ENCODE assay signal across 23 cellular contexts in the genomic region with DNA sequence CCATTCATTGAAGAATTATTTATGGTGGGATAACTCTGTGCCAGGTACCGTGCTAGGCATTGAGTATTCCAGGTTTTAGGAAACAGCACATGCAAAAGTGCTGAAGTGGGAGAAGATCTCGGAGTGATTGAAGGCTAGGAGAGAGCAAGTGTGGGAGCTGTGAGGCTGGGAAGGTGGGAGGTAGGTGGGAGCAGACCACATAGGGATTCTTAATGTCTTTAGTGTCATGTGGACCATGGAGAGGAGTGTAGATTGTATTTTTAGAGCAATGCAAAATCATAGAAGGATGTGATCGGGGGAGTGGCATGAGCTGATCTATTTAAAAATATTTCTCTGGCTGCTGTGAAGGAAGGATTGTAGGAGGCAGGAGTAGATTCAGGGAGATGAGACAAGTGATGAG. TPM values are rescaled to one million over a fixed set of nuclear protein-coding genes. Genes with fewer than 3 reads are reported as not detected.
DNase-seq lines count a peak whose midpoint lies in the region; ATAC-seq and TF ChIP-seq lines count a peak whose summit lies in the region.
"Had no signal": no experiment of that assay in that cellular context is flagged by ENCODE, and none has a peak within 500 bp of the region (broad histone marks: within the 10 kb centered on the region; RNA-seq: fewer than 3 reads in every experiment).

No MANE protein-coding gene starts in this region.

- H3K27ac ChIP-seq in skeletal muscle tissue (ENCODE audit: low read depth, low read length) (peak overlapping the region; percentile 79), body of pancreas (no peak overlapping the region)
- H3K27ac ChIP-seq: thyroid gland had no signal

- intact Hi-C loops in head of caudate nucleus (cut with DNase I) (no loop called here), body of pancreas (cut with DNase I) (no loop called here)

- H3K4me3 ChIP-seq in skeletal muscle tissue (ENCODE audit: low read length in 3 of 3) (peak overlapping the region in 1 of 3 donors; percentile 14), body of pancreas (no peak overlapping the region)
- H3K4me3 ChIP-seq: K562, thyroid gland had no signal

- H3K4me3 Mint-ChIP-seq in activated T-cell treated with anti-CD3 and anti-CD28 coated beads, Interleukin-2, amount 50 U/mL, for 24 hours, result no peak overlapping the region
- no peak overlapping the region for H3K4me3 Mint-ChIP-seq in T-helper 17 cell

- no peak for DNase-seq in activated T-cell treated with anti-CD3 and anti-CD28 coated beads, Interleukin-2, amount 50 U/mL, for 24 hours
- DNase-seq in activated T-cell treated with anti-CD3 and anti-CD28 coated beads for 4 hours (no peak), T-helper 17 cell (no peak), head of caudate nucleus (peak in 35 of 42 donors; percentile 12 to 86 (median 55)), body of pancreas (no peak), SKM-1 treated with dmso at 0.1 percent for 144 hours (lab: John Stamatoyannopoulos, UW; ENCODE audit: unreplicated experiment) (no peak)
- DNase-seq: 8988T; activated CD4-positive, alpha-beta T cell treated with anti-CD3 and anti-CD28 coated beads, Interleukin-2, amount 50 U/mL, for 48 hours; activated effector memory CD4-positive, alpha-beta T cell treated with Interleukin-2 at 50 U/mL for 16 hours; CD4-positive, alpha-beta memory T cell; effector CD8-positive, alpha-beta T cell; HCEC 1CT; MM.1S; NCI-H1417 treated with DMSO at 0.1 percent for 48 hours; NCI-H2081; NCI-H345; posterior cingulate gyrus; SIG-M5; stimulated activated naive CD8-positive, alpha-beta T cell treated with anti-CD3 and anti-CD28 coated beads, Interleukin-15, Interleukin-2, amounts not matched to agents 100 U/mL and 50 U/mL, for 24 hours; thyroid gland had no signal

- peaks cover 66% of the 10 kb centered on the region for H3K4me1 Mint-ChIP-seq in activated T-cell treated with anti-CD3 and anti-CD28 coated beads, Interleukin-2, amount 50 U/mL, for 24 hours (ENCODE audit: low read depth)
- H3K4me1 Mint-ChIP-seq in T-helper 17 cell, result peaks cover 36% of the 10 kb centered on the region

- no peaks in the 10 kb centered on the region for H3K9me3 ChIP-seq in T-helper 17 cell (ENCODE audit: control insufficient read depth, low read length, poor library complexity, severe bottlenecking)
- no peaks in the 10 kb centered on the region for H3K9me3 ChIP-seq in skeletal muscle tissue (ENCODE audit: control insufficient read depth in 3 of 3, low read length in 3 of 3)
- H3K9me3 ChIP-seq in body of pancreas, result no peaks in the 10 kb centered on the region
- H3K9me3 ChIP-seq: thyroid gland had no signal

- H3K9me3 Mint-ChIP-seq in activated T-cell treated with anti-CD3 and anti-CD28 coated beads, Interleukin-2, amount 50 U/mL, for 24 hours, result no peaks in the 10 kb centered on the region

- TF ChIP-seq CTCF in body of pancreas (IDR thresholded peaks at IDR 0.05), result no peak

- H3K4me1 ChIP-seq in skeletal muscle tissue (ENCODE audit: control insufficient read depth in 3 of 3, insufficient read depth in 3 of 3, low read length in 3 of 3) (peaks cover 25 to 44% (median 41%) of the 10 kb centered on the region in 3 donors), body of pancreas (peaks cover 33% of the 10 kb centered on the region)

- peak overlapping the region; percentile 6 for H3K27ac Mint-ChIP-seq in activated T-cell treated with anti-CD3 and anti-CD28 coated beads, Interleukin-2, amount 50 U/mL, for 24 hours
- H3K27ac Mint-ChIP-seq in T-helper 17 cell, result peak overlapping the region; percentile 47

- no peak for TF ChIP-seq POLR2A in body of pancreas (IDR thresholded peaks at IDR 0.05)

- ATAC-seq in T-helper 17 cell (no peak), body of pancreas (no peak), SK-N-SH treated with all-trans-retinoic acid at 6 μM for 48 hours (no peak)
- ATAC-seq: K562; stimulated activated naive CD8-positive, alpha-beta T cell treated with anti-CD3 and anti-CD28 coated beads, Interleukin-15, Interleukin-2, amounts not matched to agents 100 U/mL and 50 U/mL, for 24 hours had no signal

- no peaks in the 10 kb centered on the region for H3K27me3 Mint-ChIP-seq in activated T-cell treated with anti-CD3 and anti-CD28 coated beads, Interleukin-2, amount 50 U/mL, for 24 hours
- H3K27me3 Mint-ChIP-seq in T-helper 17 cell, result no peaks in the 10 kb centered on the region
- H3K27me3 Mint-ChIP-seq: CD4-positive, alpha-beta memory T cell had no signal

- WGBS in body of pancreas, 2 donors, result 87 to 100% methylated on average over 3 of the region's 3 CpGs

- H3K36me3 Mint-ChIP-seq in activated T-cell treated with anti-CD3 and anti-CD28 coated beads, Interleukin-2, amount 50 U/mL, for 24 hours (ENCODE audit: low read depth), result peaks cover 69% of the 10 kb centered on the region
- peaks cover 2% of the 10 kb centered on the region for H3K36me3 Mint-ChIP-seq in T-helper 17 cell (ENCODE audit: low read depth)

- H3K36me3 ChIP-seq in skeletal muscle tissue (ENCODE audit: control insufficient read depth in 3 of 3, insufficient read depth in 3 of 3, low read length in 3 of 3), result no peaks in the 10 kb centered on the region
- H3K36me3 ChIP-seq in body of pancreas (replicated peaks in 1 of 2; ENCODE audit: insufficient read depth in 1 of 2, low read depth in 2 of 2), result no peaks in the 10 kb centered on the region
- H3K36me3 ChIP-seq: thyroid gland had no signal

- H3K27me3 ChIP-seq in skeletal muscle tissue (ENCODE audit: control insufficient read depth in 3 of 3, insufficient read depth in 3 of 3, low read length in 3 of 3) (no peaks in the 10 kb centered on the region), body of pancreas (no peaks in the 10 kb centered on the region)
- H3K27me3 ChIP-seq: thyroid gland had no signal

- H3K9ac ChIP-seq in skeletal muscle tissue (ENCODE audit: low read depth in 1 of 3, low read length in 3 of 3), result peak overlapping the region in 1 of 3 donors; percentile 28

TF ChIP-seq in SK-N-SH treated with all-trans-retinoic acid at 6 μM for 48 hours, 23 proteins besides CTCF, POLR2A, EP300 and RAD21:
- no peak for TF ChIP-seq SNAI2 (CRISPR knock-in tag; IDR thresholded peaks at IDR 0.05)
- no peak for TF ChIP-seq TOX (CRISPR knock-in tag; IDR thresholded peaks at IDR 0.05; ENCODE audit: borderline replicate concordance)
- TF ChIP-seq, protein P1, sequence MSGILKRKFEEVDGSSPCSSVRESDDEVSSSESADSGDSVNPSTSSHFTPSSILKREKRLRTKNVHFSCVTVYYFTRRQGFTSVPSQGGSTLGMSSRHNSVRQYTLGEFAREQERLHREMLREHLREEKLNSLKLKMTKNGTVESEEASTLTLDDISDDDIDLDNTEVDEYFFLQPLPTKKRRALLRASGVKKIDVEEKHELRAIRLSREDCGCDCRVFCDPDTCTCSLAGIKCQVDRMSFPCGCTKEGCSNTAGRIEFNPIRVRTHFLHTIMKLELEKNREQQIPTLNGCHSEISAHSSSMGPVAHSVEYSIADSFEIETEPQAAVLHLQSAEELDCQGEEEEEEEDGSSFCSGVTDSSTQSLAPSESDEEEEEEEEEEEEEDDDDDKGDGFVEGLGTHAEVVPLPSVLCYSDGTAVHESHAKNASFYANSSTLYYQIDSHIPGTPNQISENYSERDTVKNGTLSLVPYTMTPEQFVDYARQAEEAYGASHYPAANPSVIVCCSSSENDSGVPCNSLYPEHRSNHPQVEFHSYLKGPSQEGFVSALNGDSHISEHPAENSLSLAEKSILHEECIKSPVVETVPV (CRISPR knock-in tag; IDR thresholded peaks at IDR 0.05), result no peak
- no peak for TF ChIP-seq ZNF565 (CRISPR knock-in tag; conservative IDR thresholded peaks at IDR 0.05; ENCODE audit: low read depth)
- TF ChIP-seq, protein P2, sequence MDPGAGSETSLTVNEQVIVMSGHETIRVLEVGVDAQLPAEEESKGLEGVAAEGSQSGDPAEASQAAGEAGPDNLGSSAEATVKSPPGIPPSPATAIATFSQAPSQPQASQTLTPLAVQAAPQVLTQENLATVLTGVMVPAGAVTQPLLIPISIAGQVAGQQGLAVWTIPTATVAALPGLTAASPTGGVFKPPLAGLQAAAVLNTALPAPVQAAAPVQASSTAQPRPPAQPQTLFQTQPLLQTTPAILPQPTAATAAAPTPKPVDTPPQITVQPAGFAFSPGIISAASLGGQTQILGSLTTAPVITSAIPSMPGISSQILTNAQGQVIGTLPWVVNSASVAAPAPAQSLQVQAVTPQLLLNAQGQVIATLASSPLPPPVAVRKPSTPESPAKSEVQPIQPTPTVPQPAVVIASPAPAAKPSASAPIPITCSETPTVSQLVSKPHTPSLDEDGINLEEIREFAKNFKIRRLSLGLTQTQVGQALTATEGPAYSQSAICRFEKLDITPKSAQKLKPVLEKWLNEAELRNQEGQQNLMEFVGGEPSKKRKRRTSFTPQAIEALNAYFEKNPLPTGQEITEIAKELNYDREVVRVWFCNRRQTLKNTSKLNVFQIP (CRISPR knock-in tag; IDR thresholded peaks at IDR 0.05; ENCODE audit: borderline replicate concordance, low read depth), result no peak

RNA-seq across cellular contexts. Expression of a gene that starts 5.4 kb away (rescaled TPM):
- 10 to 100 TPM; 53.5 to 53.7 TPM for total RNA-seq in T-helper 17 cell
- total RNA-seq in skeletal muscle tissue, result 34.4 TPM
- 10 to 100 TPM; 31.6 to 47.1 TPM for total RNA-seq in body of pancreas

RNA-seq across cellular contexts. Expression of a gene that starts 14.7 kb away (rescaled TPM):
- 1,000 to 10,000 TPM; 1,682 to 1,686 TPM for total RNA-seq in T-helper 17 cell
- total RNA-seq in skeletal muscle tissue, result 896 TPM
- 100 to 1,000 TPM; 864 to 931 TPM for total RNA-seq in body of pancreas

RNA-seq across cellular contexts. Expression of a gene that starts 41.9 kb away (rescaled TPM):
- total RNA-seq in T-helper 17 cell (10 to 100 TPM; 54.3 to 60.9 TPM), skeletal muscle tissue (63.7 TPM), body of pancreas (10 to 100 TPM; 23.3 to 45.2 TPM)

Comparison
In these comparisons a context has a peak if more than half of its experiments do, and no peak if none do; other contexts are left out.
1. DNase-seq: peak in head of caudate nucleus (35 of 42); none in activated T-cell treated with anti-CD3 and anti-CD28 coated beads, Interleukin-2, amount 50 U/mL, for 24 hours (single experiment), activated T-cell treated with anti-CD3 and anti-CD28 coated beads for 4 hours (single experiment), T-helper 17 cell (0 of 3), body of pancreas (0 of 4) and SKM-1 treated with dmso at 0.1 percent for 144 hours (single experiment).